20 cellular contexts compared by ENCODE assay signal in the genomic region with DNA sequence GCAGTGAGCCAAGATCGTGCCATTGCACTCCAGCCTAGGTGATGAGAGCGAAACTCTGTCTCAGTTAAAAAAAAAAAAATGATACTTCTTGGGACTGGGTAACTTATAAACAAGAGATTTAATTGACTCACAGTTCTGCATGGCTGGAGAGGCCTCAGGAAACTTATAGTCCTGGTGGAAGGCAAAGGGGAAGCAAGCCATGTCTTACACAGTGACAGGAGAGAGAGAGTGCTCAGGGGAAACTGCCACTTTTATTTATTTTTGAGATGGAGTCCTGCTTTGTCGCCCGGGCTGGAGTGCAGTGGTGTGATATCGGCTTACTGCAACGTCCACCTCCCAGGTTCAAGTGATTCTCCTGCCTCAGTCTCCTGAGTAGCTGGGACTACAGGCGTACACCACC. TPM values are rescaled to one million over a fixed set of nuclear protein-coding genes. Genes with fewer than 3 reads are reported as not detected.
DNase-seq lines count a peak whose midpoint lies in the region; ATAC-seq and TF ChIP-seq lines count a peak whose summit lies in the region.
"Had no signal": no experiment of that assay in that cellular context is flagged by ENCODE, and none has a peak within 500 bp of the region (broad histone marks: within the 10 kb centered on the region; RNA-seq: fewer than 3 reads in every experiment).

No MANE protein-coding gene starts in this region.

- TF ChIP-seq CTCF in MCF 10A (IDR thresholded peaks at IDR 0.05; ENCODE audit: unreplicated experiment) (no peak), breast epithelium (IDR thresholded peaks at IDR 0.05) (no peak), RWPE1 (conservative IDR thresholded peaks at IDR 0.05; ENCODE audit: low read depth) (no peak), brain (conservative IDR thresholded peaks at IDR 0.05) (no peak), PC-3 (conservative IDR thresholded peaks at IDR 0.05; ENCODE audit: low read depth, low read length) (no peak)

- H3K9me3 Mint-ChIP-seq in MCF 10A (ENCODE audit: unreplicated experiment) (no peaks in the 10 kb centered on the region), brain (peaks cover 0 to 2% (median 0%) of the 10 kb centered on the region in 5 experiments)
- no peaks in the 10 kb centered on the region for H3K9me3 Mint-ChIP-seq in stimulated activated naive CD8-positive, alpha-beta T cell treated with anti-CD3 and anti-CD28 coated beads, Interleukin-15, amount 100 ng/mL, for 72 hours
- H3K9me3 Mint-ChIP-seq: IgD-negative memory B cell had no signal

- BruUV-seq in MCF 10A (replicated peaks; lab: Mats Ljungman, UMichigan) (no TSS peak), PC-3 (replicated peaks; lab: Mats Ljungman, UMichigan) (no TSS peak)

- no peak for TF ChIP-seq POLR2A in breast epithelium (IDR thresholded peaks at IDR 0.05)

- H2AFZ ChIP-seq in PC-3 (ENCODE audit: low read length) = no peak overlapping the region
- H2AFZ ChIP-seq: PC-9 had no signal

- H3K4me1 ChIP-seq in breast epithelium (peaks cover 0 to 7% of the 10 kb centered on the region in 2 donors), PC-3 (ENCODE audit: insufficient read depth, low read length) (no peaks in the 10 kb centered on the region)

- CTCF ChIA-PET in MCF 10A (lab: Yijun Ruan, JAX) (interaction anchor here (0.6 kb wide), 1 partner anchor 19 kb away, joined by 3 read pairs; no protein-coding TSS in a partner anchor), RWPE1 (lab: Yijun Ruan, JAX) (no interaction called here), PC-3 (lab: Charles Lee) (no interaction called here)

- H3K27ac Mint-ChIP-seq in MCF 10A (ENCODE audit: low read depth, unreplicated experiment) (no peak overlapping the region), brain (peak overlapping the region in 1 of 5 experiments; percentile 96)
- H3K27ac Mint-ChIP-seq in stimulated activated naive CD8-positive, alpha-beta T cell treated with anti-CD3 and anti-CD28 coated beads, Interleukin-15, amount 100 ng/mL, for 72 hours = no peak overlapping the region

- POLR2A ChIA-PET in MCF 10A (lab: Yijun Ruan, JAX) (interaction anchor here (0.6 kb wide), 1 partner anchor 225 kb away, joined by 3 read pairs; no protein-coding TSS in a partner anchor), RWPE1 (lab: Yijun Ruan, JAX; ENCODE audit: low non-redundant PET) (no interaction called here), PC-3 (lab: Charles Lee; ENCODE audit: unreplicated experiment) (no interaction called here)

- H3K4me3 ChIP-seq in breast epithelium (no peak overlapping the region), PC-3 (ENCODE audit: low read length) (no peak overlapping the region)
- H3K4me3 ChIP-seq: body of pancreas, gastrocnemius medialis, PC-9, skin epidermis had no signal

- no peak overlapping the region for H3K4me2 ChIP-seq in PC-3 (ENCODE audit: low read length)
- H3K4me2 ChIP-seq: PC-9 had no signal

- DNase-seq in MCF 10A (ENCODE audit: unreplicated experiment) (no peak), breast epithelium (ENCODE audit: low spot score in 2 of 2) (no peak), RWPE1 (ENCODE audit: low spot score) (no peak), PC-3 (no peak), NCI-H526 treated with DMSO at 0.1 percent for 48 hours (lab: John Stamatoyannopoulos, UW) (no peak)
- DNase-seq in stimulated activated naive CD8-positive, alpha-beta T cell treated with anti-CD3 and anti-CD28 coated beads, Interleukin-15, amount 100 ng/mL, for 72 hours = no peak
- DNase-seq: activated naive CD4-positive, alpha-beta T cell treated with Interleukin-2 at 50 U/mL for 16 hours; body of pancreas; cortex of kidney; DMS153; gastrocnemius medialis; left ventricle myocardium inferior; NCI-H1105; PC-9; stimulated activated CD4-positive, alpha-beta T cell treated with anti-CD3 and anti-CD28 coated beads, Interleukin-4, amount 100 ng/mL, for 1 hour had no signal

- H3K36me3 ChIP-seq in breast epithelium (no peaks in the 10 kb centered on the region), PC-3 (ENCODE audit: low read depth, low read length) (no peaks in the 10 kb centered on the region)
- H3K36me3 ChIP-seq: gastrocnemius medialis had no signal

- H3K79me2 ChIP-seq in PC-3 (ENCODE audit: low read length) = peaks cover 13% of the 10 kb centered on the region

- no peak for ATAC-seq in stimulated activated naive CD8-positive, alpha-beta T cell treated with anti-CD3 and anti-CD28 coated beads, Interleukin-15, amount 100 ng/mL, for 72 hours
- ATAC-seq in PC-3 (no peak), GM19324 (IDR thresholded peaks at IDR 0.05; ENCODE audit: low FRiP score, unreplicated experiment) (no peak)
- ATAC-seq: body of pancreas, gastrocnemius medialis had no signal

- H3K27me3 Mint-ChIP-seq in MCF 10A (ENCODE audit: insufficient read depth, unreplicated experiment) = no peaks in the 10 kb centered on the region
- peaks cover 4% of the 10 kb centered on the region for H3K27me3 Mint-ChIP-seq in brain
- no peaks in the 10 kb centered on the region for H3K27me3 Mint-ChIP-seq in stimulated activated naive CD8-positive, alpha-beta T cell treated with anti-CD3 and anti-CD28 coated beads, Interleukin-15, amount 100 ng/mL, for 72 hours
- H3K27me3 Mint-ChIP-seq: IgD-negative memory B cell had no signal

- H3K36me3 Mint-ChIP-seq in MCF 10A (ENCODE audit: insufficient read depth, unreplicated experiment) = peaks cover 30% of the 10 kb centered on the region
- peaks cover 9% of the 10 kb centered on the region for H3K36me3 Mint-ChIP-seq in brain

- intact Hi-C loops in MCF 10A (cut with micrococcal nuclease) (no loop called here), breast epithelium (cut with DNase I; ENCODE audit: low total_unique reads) (no loop called here), PC-3 (cut with micrococcal nuclease) (no loop called here)

- H3K27ac ChIP-seq in breast epithelium (no peak overlapping the region), RWPE1 (peak overlapping the region; percentile 69; the same call in 1 of the 2 replicates), PC-3 (ENCODE audit: low read length) (no peak overlapping the region)
- H3K27ac ChIP-seq: body of pancreas, gastrocnemius medialis, left ventricle myocardium inferior, PC-9 had no signal

- no peaks in the 10 kb centered on the region for H3K9me2 ChIP-seq in PC-3 (replicated peaks; ENCODE audit: low read length)

- no peaks in the 10 kb centered on the region for H3K4me1 Mint-ChIP-seq in MCF 10A (ENCODE audit: insufficient read depth, unreplicated experiment)
- H3K4me1 Mint-ChIP-seq in brain = peaks cover 27% of the 10 kb centered on the region
- peaks cover 46% of the 10 kb centered on the region for H3K4me1 Mint-ChIP-seq in stimulated activated naive CD8-positive, alpha-beta T cell treated with anti-CD3 and anti-CD28 coated beads, Interleukin-15, amount 100 ng/mL, for 72 hours

- no peaks in the 10 kb centered on the region for H4K20me1 ChIP-seq in PC-3 (ENCODE audit: low read length)

- H3K9me3 ChIP-seq in breast epithelium (no peaks in the 10 kb centered on the region), PC-3 (ENCODE audit: low read length) (no peaks in the 10 kb centered on the region)
- H3K9me3 ChIP-seq: body of pancreas, gastrocnemius medialis, left ventricle myocardium inferior had no signal

- H3K27me3 ChIP-seq in breast epithelium (no peaks in the 10 kb centered on the region), PC-3 (ENCODE audit: low read length) (no peaks in the 10 kb centered on the region)
- H3K27me3 ChIP-seq: body of pancreas, gastrocnemius medialis had no signal

- no peaks in the 10 kb centered on the region for H3F3A ChIP-seq in PC-3 (ENCODE audit: low read length, unreplicated experiment)

- H3K4me3 Mint-ChIP-seq in MCF 10A (ENCODE audit: unreplicated experiment) (peak overlapping the region; percentile 4), brain (peak overlapping the region; percentile 91 to 96 (median 92))
- H3K4me3 Mint-ChIP-seq in stimulated activated naive CD8-positive, alpha-beta T cell treated with anti-CD3 and anti-CD28 coated beads, Interleukin-15, amount 100 ng/mL, for 72 hours = peak overlapping the region; percentile 97

- H3K9ac ChIP-seq in PC-3 (ENCODE audit: low read length) = no peak overlapping the region

RNA-seq across cellular contexts. Expression of gene SDF2L1, which starts 8.2 kb away (rescaled TPM):
- 91.5 and 123 TPM in 2 replicates for total RNA-seq in MCF 10A (2022)
- 10 to 100 TPM; 23.1 to 50.1 (median 26.6) TPM for total RNA-seq in breast epithelium
- 19.1 TPM for polyA plus RNA-seq in brain (ENCODE audit: insufficient read depth, low read depth, low replicate concordance)
- total RNA-seq in PC-3 (2014; rRNA removed) = 180 and 214 TPM in 2 replicates

RNA-seq across cellular contexts. Expression of gene PPIL2, which starts 15.5 kb away (rescaled TPM):
- total RNA-seq in MCF 10A (2022) (34.4 and 41.3 TPM in 2 replicates), breast epithelium (10 to 100 TPM; 23.5 to 45.6 (median 39.4) TPM), PC-3 (2014; rRNA removed) (32.3 and 33.7 TPM in 2 replicates)
- 25.8 TPM for polyA plus RNA-seq in brain (ENCODE audit: insufficient read depth, low read depth, low replicate concordance)

RNA-seq across cellular contexts. Expression of gene CCDC116, which starts 17.7 kb away (rescaled TPM):
- total RNA-seq in MCF 10A (2022) (0.21 TPM in 1 of 2 replicates, not detected in the other), breast epithelium (under 1 TPM in 2 of 3 donors, not detected in 1; 0.15 to 0.33 TPM), PC-3 (2014; rRNA removed) (not detected in 2 replicates)
- 0.24 TPM for polyA plus RNA-seq in brain (ENCODE audit: insufficient read depth, low read depth, low replicate concordance)
- total RNA-seq: H1 had no signal

RNA-seq across cellular contexts. Expression of gene YDJC, which starts 20.5 kb away (rescaled TPM):
- 58.6 and 83.5 TPM in 2 replicates for total RNA-seq in MCF 10A (2022)
- total RNA-seq in breast epithelium = 10 to 100 TPM; 15.4 to 33.2 (median 28.2) TPM
- 16.1 TPM for polyA plus RNA-seq in brain (ENCODE audit: insufficient read depth, low read depth, low replicate concordance)
- total RNA-seq in PC-3 (2014; rRNA removed) = 79.4 and 122 TPM in 2 replicates

Comparison
In these comparisons a context has a peak if more than half of its experiments do, and no peak if none do; other contexts are left out.
1. H3K4me3 Mint-ChIP-seq: peak in every context shown above with its lines; median percentile 97 in stimulated activated naive CD8-positive, alpha-beta T cell treated with anti-CD3 and anti-CD28 coated beads, Interleukin-15, amount 100 ng/mL, for 72 hours; 92 in brain; 4 in MCF 10A.